ENCODE assay signal across 8 cellular contexts in genomic region chr12:754238-754816, GRCh38. TPM values are rescaled to one million over a fixed set of nuclear protein-coding genes. Genes with fewer than 3 reads are reported as not detected.
DNase-seq lines count a peak whose midpoint lies in the region; ATAC-seq, FAIRE-seq and TF ChIP-seq lines count a peak whose summit lies in the region.

No MANE protein-coding gene starts in this region.

- no peak overlapping the region for H2AFZ ChIP-seq in K562 (ENCODE audit: low read depth, low read length)

- DNase-seq in M059J (ENCODE audit: low read depth) (peak; percentile 54), K562 (ENCODE audit: extremely low read depth in 1 of 4, low spot score in 3 of 4) (peak in 1 of 4 experiments; percentile 27), superior temporal gyrus (ENCODE audit: extremely low spot score) (peak; percentile 60), activated gamma-delta T cell (lab: John Stamatoyannopoulos, UW) (no peak)

- FAIRE-seq in K562 (lab: Jason Lieb, UNC), result peak; percentile 54

- H3K4me2 ChIP-seq in DOHH2 (ENCODE audit: low read length), result peak overlapping the region; percentile 81
- peak overlapping the region; percentile 86 for H3K4me2 ChIP-seq in K562 (ENCODE audit: insufficient read depth, low read length)

- H3K9me3 ChIP-seq in DOHH2 (ENCODE audit: control insufficient read depth, insufficient read depth, low read length) (no peaks in the 10 kb centered on the region), K562 (replicated peaks; ENCODE audit: control insufficient read depth, insufficient read depth, low read depth, low read length) (no peaks in the 10 kb centered on the region)

- no peak for TF ChIP-seq RAD21 in K562 (CRISPR knock-in tag; conservative IDR thresholded peaks at IDR 0.05 in 1 of 2, IDR thresholded peaks at IDR 0.05 in 1 of 2)

- TF ChIP-seq EP300 in K562 (IDR thresholded peaks at IDR 0.05; ENCODE audit: low read length), result no peak

- H3K79me2 ChIP-seq in DOHH2 (ENCODE audit: control insufficient read depth, low read length) (peaks cover 69% of the 10 kb centered on the region), K562 (ENCODE audit: control insufficient read depth, insufficient read depth, low read length) (peaks cover 81% of the 10 kb centered on the region)

- H3F3A ChIP-seq in DOHH2 (ENCODE audit: control insufficient read depth, insufficient read depth), result peaks cover 10% of the 10 kb centered on the region

- no peaks in the 10 kb centered on the region for H3K9me2 ChIP-seq in DOHH2 (replicated peaks; ENCODE audit: control insufficient read depth, low read length)

- TF ChIP-seq CTCF in DOHH2 (IDR thresholded peaks at IDR 0.05; ENCODE audit: low read depth, low read length, poor library complexity, severe bottlenecking), result no peak
- no peak for TF ChIP-seq CTCF in K562 (IDR thresholded peaks at IDR 0.05 in 2 of 3, conservative IDR thresholded peaks at IDR 0.05 in 1 of 3; ENCODE audit: insufficient read depth in 2 of 3, low read depth in 1 of 3, low read length in 3 of 3)

- H3K9me1 ChIP-seq in K562 (ENCODE audit: control insufficient read depth, insufficient read depth, low read length), result no peaks in the 10 kb centered on the region

- CTCF ChIA-PET in K562 (lab: Yijun Ruan, JAX; ENCODE audit: low intra/inter-chr PET ratio), result no interaction called here

- intact Hi-C loops in K562 (cut with micrococcal nuclease), result loop anchor here (5.0 kb wide), 1 partner anchor 58 kb away; no protein-coding TSS in a partner anchor

- peak overlapping the region; percentile 71 to 96 for H3K9ac ChIP-seq in K562 (ENCODE audit: insufficient read depth in 1 of 2, low read depth in 2 of 2, low read length in 2 of 2)

- peak overlapping the region; percentile 97 for H3K4me3 ChIP-seq in DOHH2 (ENCODE audit: low read length)
- peak overlapping the region; percentile 61 for H3K4me3 ChIP-seq in K562

- no peak for TF ChIP-seq POLR2A in K562 (conservative IDR thresholded peaks at IDR 0.05)

- H3K27ac ChIP-seq in DOHH2 (ENCODE audit: low read depth, low read length), result peak overlapping the region; percentile 68; the same call in 1 of the 2 replicates
- peak overlapping the region; percentile 79; the same call in 2 of the 3 replicates for H3K27ac ChIP-seq in K562 (ENCODE audit: extremely low read depth, low read depth, low read length)
- peak overlapping the region; percentile 92 for H3K27ac ChIP-seq in layer of hippocampus (ENCODE audit: low read depth, low read length)

- ATAC-seq in K562 (no peak; the same call in 2 of the 3 replicates), HG03045 (IDR thresholded peaks at IDR 0.05; ENCODE audit: unreplicated experiment) (no peak), GM19351 (IDR thresholded peaks at IDR 0.05; ENCODE audit: unreplicated experiment) (no peak)

- peaks cover 52% of the 10 kb centered on the region for H3K4me1 ChIP-seq in DOHH2 (ENCODE audit: control insufficient read depth, low read length)
- H3K4me1 ChIP-seq in K562 (replicated peaks in 1 of 2; ENCODE audit: control insufficient read depth in 2 of 2, insufficient read depth in 2 of 2, low read length in 2 of 2), result peaks cover 8 to 27% of the 10 kb centered on the region in 2 experiments; a peak in 4 of 5 replicates

- H4K20me1 ChIP-seq in DOHH2 (ENCODE audit: control insufficient read depth, insufficient read depth, low read depth, low read length) (peaks cover 18% of the 10 kb centered on the region; the same call in 1 of the 2 replicates), K562 (replicated peaks; ENCODE audit: control insufficient read depth, insufficient read depth, low read length) (peaks cover 19% of the 10 kb centered on the region)

- H3K36me3 ChIP-seq in DOHH2 (ENCODE audit: control insufficient read depth, low read length) (peaks cover 47% of the 10 kb centered on the region), K562 (ENCODE audit: control insufficient read depth, insufficient read depth, low read length) (peaks cover 4% of the 10 kb centered on the region; the same call in 1 of the 3 replicates)

- in situ Hi-C loops in K562 (cut with MboI), result loop anchor here (5.0 kb wide), 1 partner anchor 182 kb away; no protein-coding TSS in a partner anchor

- POLR2A ChIA-PET in K562 (lab: Yijun Ruan, JAX), result interaction anchor here (0.7 to 2.7 kb wide), 11 partner anchors 10 to 184 kb away, joined by 3 to 10 read pairs (median 3); no protein-coding TSS in a partner anchor

- H3K27me3 ChIP-seq in DOHH2 (ENCODE audit: control insufficient read depth, low read length) (no peaks in the 10 kb centered on the region), K562 (ENCODE audit: control insufficient read depth in 2 of 2, insufficient read depth in 2 of 2, low read length in 2 of 2) (no peaks in the 10 kb centered on the region), layer of hippocampus (ENCODE audit: control insufficient read depth, insufficient read depth, low read length) (no peaks in the 10 kb centered on the region)

- 1% methylated on average over 10 of the region's 16 CpGs for WGBS in K562 (ENCODE audit: insufficient coverage, low coverage, missing lambda C conversion rate)

- no TSS peak for BruUV-seq in K562 (replicated peaks; lab: Mats Ljungman, UMichigan)

TF ChIP-seq in K562, 482 proteins besides CTCF, POLR2A, EP300 and RAD21:
- TF ChIP-seq MEF2D (tag; conservative IDR thresholded peaks at IDR 0.05; ENCODE audit: low read depth) (no peak), ZFP91 (CRISPR knock-in tag; IDR thresholded peaks at IDR 0.05) (peak; percentile 60; the same call in 1 of the 2 replicates)

RNA-seq across cellular contexts. Expression of gene WNK1, which starts 1.9 kb away (rescaled TPM):
- 40.7 and 50.5 TPM in 2 replicates for total RNA-seq in M059J (2014; rRNA removed; shearing (Covaris generic))
- 107 and 268 TPM in 2 replicates for total RNA-seq in K562 (2011; cell fraction: chromatin; rRNA removed; ENCODE audit: low replicate concordance)
- total RNA-seq in K562 (2011; cell fraction: nucleolus; rRNA removed), result 59.2 and 97.8 TPM in 2 replicates
- 150 and 213 TPM in 2 replicates for total RNA-seq in K562 (2011; cell fraction: nucleoplasm; rRNA removed)
- 21.4 and 24.7 TPM in 2 replicates for total RNA-seq in K562 (2014; rRNA removed)
- total RNA-seq in K562 (2014; rRNA removed; fragmentation: Illumina TruSeq; extraction: Trizol), result 32.5 and 33.3 TPM in 2 replicates
- total RNA-seq in K562 (2015; rRNA removed; fragmentation: Illumina TruSeq; extraction: Trizol), result 32.0 and 37.2 TPM in 2 replicates
- total RNA-seq in K562 (2021), result 59.1 and 73.9 TPM in 2 replicates
- 30.8 and 31.0 TPM in 2 replicates for polyA plus RNA-seq in K562 (2011; rRNA removed)
- polyA plus RNA-seq in K562 (2011; cell fraction: cytosol; rRNA removed), result 46.3 and 55.3 TPM in 2 replicates
- 48.7 and 67.8 TPM in 2 replicates for polyA plus RNA-seq in K562 (2011; cell fraction: nucleus; rRNA removed)
- 48.1 and 51.9 TPM in 2 replicates for polyA plus RNA-seq in K562 (2012)
- polyA plus RNA-seq in K562 (2014; fragmentation: Illumina TruSeq; extraction: Trizol), result 62.6 and 66.0 TPM in 2 replicates
- polyA plus RNA-seq in K562 (2014; fragmentation: Nextera tagmentation; extraction: Ambion mirVana), result 10 to 100 TPM in 1 of 2 experiments, 1 to 10 TPM in 1; 4.3 to 13.2 TPM
- 27.2 and 30.8 TPM in 2 replicates for polyA plus RNA-seq in K562 (2014; rRNA removed)
- 109 and 110 TPM in 2 replicates for polyA minus RNA-seq in K562 (2011; rRNA and poly(A)+ RNA removed)
- 116 and 128 TPM in 2 replicates for polyA minus RNA-seq in K562 (2011; cell fraction: cytosol; rRNA and poly(A)+ RNA removed)
- 73.6 and 96.6 TPM in 2 replicates for polyA minus RNA-seq in K562 (2011; cell fraction: nucleus; rRNA and poly(A)+ RNA removed)
